Comparison of ENCODE assay signal across 8 cellular contexts in genomic region chr16:70746040-70746707, GRCh38. TPM values are rescaled to one million over a fixed set of nuclear protein-coding genes. Genes with fewer than 3 reads are reported as not detected.
A peak's percentile ranks its signal among the peaks of the same experiment; 100 is the strongest.
DNase-seq lines count a peak whose midpoint lies in the region; ATAC-seq and TF ChIP-seq lines count a peak whose summit lies in the region.

No MANE protein-coding gene starts in this region.

- H3K9me3 ChIP-seq in right atrium auricular region: no peaks in the 10 kb centered on the region

- no peak overlapping the region for H3K4me3 ChIP-seq in right atrium auricular region

- peak overlapping the region; percentile 90 for H3K27ac Mint-ChIP-seq in activated naive CD8-positive, alpha-beta T cell
- H3K27ac Mint-ChIP-seq in stimulated activated naive B cell treated with anti-CD40 and anti-IgM and Interleukin-4, amounts not matched to agents 10 μg/mL and 1 μg/mL and 100 μg/mL, for 72 hours: peak overlapping the region; percentile 38

- TF ChIP-seq CTCF in right atrium auricular region (IDR thresholded peaks at IDR 0.05): no peak

- H3K27me3 Mint-ChIP-seq in activated naive CD8-positive, alpha-beta T cell: no peaks in the 10 kb centered on the region
- H3K27me3 Mint-ChIP-seq in stimulated activated naive B cell treated with anti-CD40 and anti-IgM and Interleukin-4, amounts not matched to agents 10 μg/mL and 1 μg/mL and 100 μg/mL, for 72 hours: no peaks in the 10 kb centered on the region

- H3K9me3 Mint-ChIP-seq in activated naive CD8-positive, alpha-beta T cell (ENCODE audit: low read depth): no peaks in the 10 kb centered on the region
- peaks cover 5 to 6% of the 10 kb centered on the region in 2 donors for H3K9me3 Mint-ChIP-seq in stimulated activated naive B cell treated with anti-CD40 and anti-IgM and Interleukin-4, amounts not matched to agents 10 μg/mL and 1 μg/mL and 100 μg/mL, for 72 hours

- H3K4me1 ChIP-seq in right atrium auricular region: peaks cover 0 to 45% of the 10 kb centered on the region in 2 donors

- peaks cover 13% of the 10 kb centered on the region for H3K36me3 ChIP-seq in right atrium auricular region

- H3K36me3 Mint-ChIP-seq in activated naive CD8-positive, alpha-beta T cell: peaks cover 11% of the 10 kb centered on the region
- peaks cover 62 to 73% of the 10 kb centered on the region in 2 donors for H3K36me3 Mint-ChIP-seq in stimulated activated naive B cell treated with anti-CD40 and anti-IgM and Interleukin-4, amounts not matched to agents 10 μg/mL and 1 μg/mL and 100 μg/mL, for 72 hours

- peak overlapping the region; percentile 62 to 77 for H3K27ac ChIP-seq in right atrium auricular region

- peak; percentile 82 for DNase-seq in AG08395 (ENCODE audit: low spot score)
- peak; percentile 64 for DNase-seq in HS-27A (ENCODE audit: low read depth)
- DNase-seq in right atrium auricular region (ENCODE audit: low spot score): peak; percentile 85
- DNase-seq in stimulated activated naive B cell treated with anti-CD40 and anti-IgM and Interleukin-4, amounts not matched to agents 10 μg/mL and 1 μg/mL and 100 μg/mL, for 72 hours: no peak
- no peak for DNase-seq in SKM-1 treated with dmso at 0.1 percent for 144 hours (lab: John Stamatoyannopoulos, UW; ENCODE audit: unreplicated experiment)
- no peak for DNase-seq in NCI-H2081 treated with DMSO at 0.1 percent for 48 hours (lab: John Stamatoyannopoulos, UW)
- DNase-seq in NCI-H1048 (lab: John Stamatoyannopoulos, UW): no peak

- no peaks in the 10 kb centered on the region for H3K27me3 ChIP-seq in right atrium auricular region

- ATAC-seq in stimulated activated naive B cell treated with anti-CD40 and anti-IgM and Interleukin-4, amounts not matched to agents 10 μg/mL and 1 μg/mL and 100 μg/mL, for 72 hours (replicated peaks): peak; percentile 41 to 51

- peaks cover 44% of the 10 kb centered on the region for H3K4me1 Mint-ChIP-seq in activated naive CD8-positive, alpha-beta T cell (ENCODE audit: low read depth)
- peaks cover 18 to 32% of the 10 kb centered on the region in 2 donors for H3K4me1 Mint-ChIP-seq in stimulated activated naive B cell treated with anti-CD40 and anti-IgM and Interleukin-4, amounts not matched to agents 10 μg/mL and 1 μg/mL and 100 μg/mL, for 72 hours

- H3K4me3 Mint-ChIP-seq in activated naive CD8-positive, alpha-beta T cell: no peak overlapping the region
- H3K4me3 Mint-ChIP-seq in stimulated activated naive B cell treated with anti-CD40 and anti-IgM and Interleukin-4, amounts not matched to agents 10 μg/mL and 1 μg/mL and 100 μg/mL, for 72 hours: peak overlapping the region in 1 of 2 donors; percentile 48

RNA-seq across cellular contexts. Expression of gene VAC14, which starts 54.8 kb away (rescaled TPM):
- total RNA-seq in right atrium auricular region: 10 to 100 TPM; 22.1 to 26.5 TPM

Comparison
In these comparisons a context has a peak if more than half of its experiments do, and no peak if none do; other contexts are left out.
1. DNase-seq: peak in AG08395 (single experiment), HS-27A (single experiment) and right atrium auricular region (single experiment); none in stimulated activated naive B cell treated with anti-CD40 and anti-IgM and Interleukin-4, amounts not matched to agents 10 μg/mL and 1 μg/mL and 100 μg/mL, for 72 hours (single experiment), SKM-1 treated with dmso at 0.1 percent for 144 hours (single experiment), NCI-H2081 treated with DMSO at 0.1 percent for 48 hours (single experiment) and NCI-H1048 (single experiment).